13 cellular contexts compared by ENCODE assay signal in genomic region chr3:181719298-181719859, GRCh38. TPM values are rescaled to one million over a fixed set of nuclear protein-coding genes. Genes with fewer than 3 reads are reported as not detected.
DNase-seq lines count a peak whose midpoint lies in the region; ATAC-seq and TF ChIP-seq lines count a peak whose summit lies in the region.
"Had no signal": no experiment of that assay in that cellular context is flagged by ENCODE, and none has a peak within 500 bp of the region (broad histone marks: within the 10 kb centered on the region; RNA-seq: fewer than 3 reads in every experiment).

No MANE protein-coding gene starts in this region.

- ATAC-seq in GM21360 (IDR thresholded peaks at IDR 0.05; ENCODE audit: unreplicated experiment) (no peak), HG03457 (IDR thresholded peaks at IDR 0.05; ENCODE audit: unreplicated experiment) (no peak)

- in situ Hi-C loops in KBM-7 (cut with MboI; ENCODE audit: low pct_unique_long_range_greater_than_20kb, low sequenced_read_pairs), result no loop called here

- H3K4me1 Mint-ChIP-seq in brain, result peaks cover 71% of the 10 kb centered on the region

- peaks cover 69% of the 10 kb centered on the region for H3K27me3 Mint-ChIP-seq in brain

- peaks cover 18% of the 10 kb centered on the region for H3K36me3 Mint-ChIP-seq in brain

- TF ChIP-seq CTCF in brain (conservative IDR thresholded peaks at IDR 0.05), result no peak

- H3K9me3 Mint-ChIP-seq in brain, result peaks cover 0 to 4% (median 4%) of the 10 kb centered on the region in 5 experiments

- H3K4me3 Mint-ChIP-seq in brain, result peak overlapping the region in 3 of 5 experiments; percentile 87 to 93 (median 91)
- H3K4me3 Mint-ChIP-seq: CD4-positive, alpha-beta memory T cell had no signal

- peak overlapping the region in 4 of 5 experiments; percentile 92 to 98 (median 98) for H3K27ac Mint-ChIP-seq in brain

- DNase-seq in NCI-H1436 (lab: John Stamatoyannopoulos, UW) (peak; percentile 28), NCI-H1436 treated with DMSO at 0.1 percent for 48 hours (lab: John Stamatoyannopoulos, UW) (no peak), left kidney (ENCODE audit: low read depth, low spot score) (peak; percentile 51), NCI-H524 treated with DMSO at 0.1 percent for 48 hours (lab: John Stamatoyannopoulos, UW) (no peak), KBM-7 (no peak)
- DNase-seq: activated CD8-positive, alpha-beta memory T cell treated with anti-CD3 and anti-CD28 coated beads for 24 hours; CD4-positive, alpha-beta memory T cell; NCI-H1105; NK-92 treated with Interleukin-12 subunit alpha and Interleukin-12 subunit beta, amount 100 ng/mL, for 24 hours had no signal

RNA-seq across cellular contexts. Expression of gene SOX2, which starts 7.7 kb away (rescaled TPM):
- 120 TPM for polyA plus RNA-seq in brain (ENCODE audit: insufficient read depth, low read depth, low replicate concordance)
- polyA plus RNA-seq: cardiac muscle cell; CD4-positive, alpha-beta memory T cell had no signal

Comparison
In these comparisons a context has a peak if more than half of its experiments do, and no peak if none do; other contexts are left out.
1. DNase-seq: peak in NCI-H1436 (single experiment) and left kidney (single experiment); none in NCI-H1436 treated with DMSO at 0.1 percent for 48 hours (single experiment), NCI-H524 treated with DMSO at 0.1 percent for 48 hours (single experiment) and KBM-7 (single experiment).